In genomic region chr14:93059917-93060545, GRCh38 we compare ENCODE assay signal across 10 cellular contexts. TPM values are rescaled to one million over a fixed set of nuclear protein-coding genes. Genes with fewer than 3 reads are reported as not detected.
DNase-seq lines count a peak whose midpoint lies in the region; ATAC-seq and TF ChIP-seq lines count a peak whose summit lies in the region.
"Had no signal": no experiment of that assay in that cellular context is flagged by ENCODE, and none has a peak within 500 bp of the region (broad histone marks: within the 10 kb centered on the region; RNA-seq: fewer than 3 reads in every experiment).

No MANE protein-coding gene starts in this region.

- no peaks in the 10 kb centered on the region for H3K27me3 Mint-ChIP-seq in CD8-positive, alpha-beta memory T cell
- H3K27me3 Mint-ChIP-seq in IgD-negative memory B cell (no peaks in the 10 kb centered on the region), neural crest cell (ENCODE audit: low read depth) (no peaks in the 10 kb centered on the region)
- H3K27me3 Mint-ChIP-seq in central memory CD8-positive, alpha-beta T cell = no peaks in the 10 kb centered on the region

- no peaks in the 10 kb centered on the region for H3K9me3 Mint-ChIP-seq in CD8-positive, alpha-beta memory T cell
- no peaks in the 10 kb centered on the region for H3K9me3 Mint-ChIP-seq in IgD-negative memory B cell
- no peaks in the 10 kb centered on the region for H3K9me3 Mint-ChIP-seq in central memory CD8-positive, alpha-beta T cell
- no peaks in the 10 kb centered on the region for H3K9me3 Mint-ChIP-seq in neural crest cell

- peak in 1 of 5 donors; percentile 59 for DNase-seq in CD8-positive, alpha-beta memory T cell
- no peak for DNase-seq in central memory CD8-positive, alpha-beta T cell (ENCODE audit: low spot score in 2 of 2)
- DNase-seq in neural crest cell (ENCODE audit: low read depth, low spot score) (no peak), NCI-H2107 (lab: John Stamatoyannopoulos, UW) (no peak), cortex of kidney (lab: John Stamatoyannopoulos, UW) (no peak), SKM-1 (lab: John Stamatoyannopoulos, UW; ENCODE audit: unreplicated experiment) (no peak), hepatic stellate cell (ENCODE audit: low spot score) (no peak)
- DNase-seq: activated naive CD4-positive, alpha-beta T cell treated with Interleukin-2 at 50 U/mL for 16 hours; NCI-H2081 had no signal

- H3K4me1 ChIP-seq in CD8-positive, alpha-beta memory T cell (ENCODE audit: insufficient read depth, low read length) = peaks cover 12% of the 10 kb centered on the region

- no peak overlapping the region for H3K27ac ChIP-seq in CD8-positive, alpha-beta memory T cell (ENCODE audit: low read depth, low read length)

- TF ChIP-seq CTCF in neural crest cell (conservative IDR thresholded peaks at IDR 0.05) = no peak

- POLR2A ChIA-PET in CD8-positive, alpha-beta memory T cell (lab: Charles Lee) = no interaction called here

- no peaks in the 10 kb centered on the region for H3K9me3 ChIP-seq in CD8-positive, alpha-beta memory T cell (ENCODE audit: low read length)

- H3K4me1 Mint-ChIP-seq in CD8-positive, alpha-beta memory T cell = peaks cover 47 to 64% (median 47%) of the 10 kb centered on the region in 3 donors
- peaks cover 25 to 32% (median 30%) of the 10 kb centered on the region in 3 donors for H3K4me1 Mint-ChIP-seq in IgD-negative memory B cell
- H3K4me1 Mint-ChIP-seq in central memory CD8-positive, alpha-beta T cell = peaks cover 63% of the 10 kb centered on the region
- H3K4me1 Mint-ChIP-seq in neural crest cell = peaks cover 32% of the 10 kb centered on the region

- no peak overlapping the region for H3K4me3 ChIP-seq in CD8-positive, alpha-beta memory T cell (ENCODE audit: low read length)

- ATAC-seq in central memory CD8-positive, alpha-beta T cell (replicated peaks; ENCODE audit: extremely low read depth, poor library complexity, severe bottlenecking) = no peak

- H3K27ac Mint-ChIP-seq in CD8-positive, alpha-beta memory T cell = peak overlapping the region in 6 of 8 donors; percentile 52 to 84 (median 72)
- peak overlapping the region in 2 of 3 donors; percentile 38 to 57 for H3K27ac Mint-ChIP-seq in IgD-negative memory B cell
- peak overlapping the region; percentile 56 for H3K27ac Mint-ChIP-seq in central memory CD8-positive, alpha-beta T cell (ENCODE audit: low read depth)
- H3K27ac Mint-ChIP-seq in neural crest cell (ENCODE audit: unreplicated experiment) = peak overlapping the region; percentile 78

- CTCF ChIA-PET in CD8-positive, alpha-beta memory T cell (lab: Charles Lee) = interaction anchor here (1.3 to 2.8 kb wide), 5 partner anchors 26 to 72 kb away, joined by 3 to 13 read pairs (median 6); no protein-coding TSS in a partner anchor

- peak overlapping the region in 5 of 7 donors; percentile 2 to 39 (median 23) for H3K4me3 Mint-ChIP-seq in CD8-positive, alpha-beta memory T cell
- H3K4me3 Mint-ChIP-seq in IgD-negative memory B cell = peak overlapping the region in 1 of 4 donors; percentile 58
- no peak overlapping the region for H3K4me3 Mint-ChIP-seq in central memory CD8-positive, alpha-beta T cell
- no peak overlapping the region for H3K4me3 Mint-ChIP-seq in neural crest cell

- H3K27me3 ChIP-seq in CD8-positive, alpha-beta memory T cell (ENCODE audit: insufficient read depth, low read length, poor library complexity, severe bottlenecking) = no peaks in the 10 kb centered on the region

- H3K36me3 Mint-ChIP-seq in CD8-positive, alpha-beta memory T cell = peaks cover 0 to 8% (median 0%) of the 10 kb centered on the region in 3 donors
- no peaks in the 10 kb centered on the region for H3K36me3 Mint-ChIP-seq in IgD-negative memory B cell
- H3K36me3 Mint-ChIP-seq in central memory CD8-positive, alpha-beta T cell (ENCODE audit: insufficient read depth) = peaks cover 7% of the 10 kb centered on the region
- H3K36me3 Mint-ChIP-seq in neural crest cell (ENCODE audit: low read depth) = no peaks in the 10 kb centered on the region

- no peaks in the 10 kb centered on the region for H3K36me3 ChIP-seq in CD8-positive, alpha-beta memory T cell (ENCODE audit: insufficient read depth, low read length)

RNA-seq across cellular contexts. Expression of gene ITPK1, which starts 55.7 kb away (rescaled TPM):
- total RNA-seq in CD8-positive, alpha-beta memory T cell = 10 to 100 TPM; 66.1 to 75.1 TPM
- 40.4 TPM for polyA plus RNA-seq in CD8-positive, alpha-beta memory T cell
- 43.1 TPM for polyA plus RNA-seq in IgD-negative memory B cell
- total RNA-seq in neural crest cell = 59.8 and 63.8 TPM in 2 replicates

Comparison
In these comparisons a context has a peak if more than half of its experiments do, and no peak if none do; other contexts are left out.
1. H3K4me3 Mint-ChIP-seq: peak in CD8-positive, alpha-beta memory T cell (5 of 7); none in central memory CD8-positive, alpha-beta T cell (single experiment) and neural crest cell (single experiment).
2. Peak in every context shown above with its lines, with median percentiles within 50 percentile points of each other: H3K27ac Mint-ChIP-seq.